8 cellular contexts compared by ENCODE assay signal in the genomic region with DNA sequence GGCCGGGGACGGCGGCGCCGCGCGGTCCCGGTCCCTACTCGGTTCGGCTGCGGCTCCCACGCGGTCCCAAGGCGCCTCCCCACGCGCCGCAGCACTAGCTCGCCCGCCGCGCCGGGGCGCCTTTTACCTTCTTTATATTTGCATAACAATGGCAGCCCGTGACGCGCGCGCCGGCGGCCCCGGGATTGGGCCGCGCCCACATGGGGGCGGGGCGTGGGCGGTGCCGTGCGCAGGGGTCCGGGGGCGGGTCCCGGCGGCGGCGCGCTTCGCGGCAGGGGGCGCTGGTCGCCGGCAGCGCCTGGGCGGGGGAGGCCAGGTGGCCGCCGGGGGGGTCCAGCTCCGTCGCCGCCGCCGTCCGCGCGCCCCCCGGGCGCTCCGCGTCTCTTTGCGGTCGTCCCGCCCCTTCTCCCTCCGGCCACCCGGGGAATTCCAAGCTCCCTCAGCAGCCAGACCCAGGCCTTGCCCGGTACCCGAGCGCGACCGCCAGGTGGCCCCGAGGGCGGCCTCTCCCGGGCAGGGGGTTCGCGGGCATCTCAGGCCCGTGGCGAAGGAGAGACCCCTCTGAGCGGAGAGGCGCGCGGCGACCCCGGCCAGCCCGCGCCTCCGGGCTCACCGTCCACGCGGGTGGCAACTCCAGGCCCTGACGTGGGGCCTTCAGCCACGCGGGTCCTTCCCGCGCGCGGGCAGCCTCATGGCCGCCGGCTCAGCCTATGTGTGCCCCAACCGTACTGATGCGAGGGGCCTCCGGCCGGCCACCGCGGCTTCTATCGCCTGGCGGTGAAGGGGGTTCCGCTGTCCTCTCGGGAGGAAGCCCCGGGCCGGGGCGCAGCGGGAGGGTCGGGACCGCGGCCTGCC. TPM values are rescaled to one million over a fixed set of nuclear protein-coding genes. Genes with fewer than 3 reads are reported as not detected.
DNase-seq lines count a peak whose midpoint lies in the region; ATAC-seq and TF ChIP-seq lines count a peak whose summit lies in the region.

A gene with protein sequence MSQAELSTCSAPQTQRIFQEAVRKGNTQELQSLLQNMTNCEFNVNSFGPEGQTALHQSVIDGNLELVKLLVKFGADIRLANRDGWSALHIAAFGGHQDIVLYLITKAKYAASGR (minus strand): TSS at position 96 of the 855 bp plus-strand sequence. CDS start 343 bp downstream, outside the sequence.

- H3K4me3 Mint-ChIP-seq in activated B cell treated with CpG ODN at 0.5 μM for 24 hours: peak within 1 kb of the TSS; percentile 74

- H3K27me3 ChIP-seq in kidney epithelial cell (ENCODE audit: control insufficient read depth, insufficient read depth, low read length): peaks cover 36% of the 10 kb centered on the region

- DNase-seq in NK-92 (lab: John Stamatoyannopoulos, UW; ENCODE audit: unreplicated experiment) (peak; percentile 45), NCI-H2196 (lab: John Stamatoyannopoulos, UW; ENCODE audit: unreplicated experiment) (peak; percentile 87), activated B cell treated with CpG ODN at 0.5 μM for 24 hours (peak; percentile 95), kidney epithelial cell (ENCODE audit: low read depth) (no peak)
- no peak for DNase-seq in NK-92 treated with Interleukin-12 subunit alpha and Interleukin-12 subunit beta, amount 100 ng/mL, for 24 hours (lab: John Stamatoyannopoulos, UW)
- peak; percentile 88 for DNase-seq in central memory CD4-positive, alpha-beta T cell
- DNase-seq in stimulated activated CD4-positive, alpha-beta T cell treated with anti-CD3 and anti-CD28 coated beads, Interleukin-15, amount 100 ng/mL, for 24 hours: peak; percentile 94

- peaks cover 16% of the 10 kb centered on the region for H3K4me1 Mint-ChIP-seq in activated B cell treated with CpG ODN at 0.5 μM for 24 hours

- H3K36me3 Mint-ChIP-seq in activated B cell treated with CpG ODN at 0.5 μM for 24 hours (ENCODE audit: low read depth): no peaks in the 10 kb centered on the region

- ATAC-seq in HG02981 (IDR thresholded peaks at IDR 0.05; ENCODE audit: unreplicated experiment) (peak; percentile 55), activated B cell treated with CpG ODN at 0.5 μM for 24 hours (ENCODE audit: low read depth) (peak; percentile 85)

- H3K27ac Mint-ChIP-seq in activated B cell treated with CpG ODN at 0.5 μM for 24 hours: no peak within 1 kb of the TSS

- TF ChIP-seq CTCF in activated B cell treated with CpG ODN at 0.5 μM for 24 hours (IDR thresholded peaks at IDR 0.05) (no peak), kidney epithelial cell (IDR thresholded peaks at IDR 0.05; ENCODE audit: insufficient read depth, low read length, poor library complexity, severe bottlenecking) (peak; percentile 59)

- CTCF ChIA-PET in activated B cell treated with CpG ODN at 0.5 μM for 24 hours (lab: Charles Lee): interaction anchor here (0.8 to 1.9 kb wide), 13 partner anchors 11 to 229 kb away, joined by 3 to 17 read pairs (median 4); a partner anchor contains a TSS

- H3K36me3 ChIP-seq in kidney epithelial cell (ENCODE audit: control insufficient read depth, insufficient read depth, low read length): no peaks in the 10 kb centered on the region

- intact Hi-C loops in activated B cell treated with CpG ODN at 0.5 μM for 24 hours (cut with micrococcal nuclease): loop anchor here (1.0 kb wide), 4 partner anchors 24 to 143 kb away; a partner anchor contains a TSS

- POLR2A ChIA-PET in activated B cell treated with CpG ODN at 0.5 μM for 24 hours (lab: Charles Lee): interaction anchor here (0.5 to 2.3 kb wide), 12 partner anchors 9 to 455 kb away, joined by 3 to 18 read pairs (median 5); a partner anchor contains a TSS

- H3K9me3 Mint-ChIP-seq in activated B cell treated with CpG ODN at 0.5 μM for 24 hours: no peaks in the 10 kb centered on the region

- peaks cover 10% of the 10 kb centered on the region for H3K27me3 Mint-ChIP-seq in activated B cell treated with CpG ODN at 0.5 μM for 24 hours

- peak within 1 kb of the TSS; percentile 33 for H3K4me3 ChIP-seq in kidney epithelial cell (ENCODE audit: low read depth, low read length)

RNA-seq across cellular contexts. Expression of the gene that starts here (rescaled TPM):
- total RNA-seq in activated B cell treated with CpG ODN at 0.5 μM for 24 hours: 1.9 and 3.0 TPM in 2 replicates
- 8.4 and 11.4 TPM in 2 replicates for total RNA-seq in kidney epithelial cell

Comparison
In these comparisons a context has a peak if more than half of its experiments do, and no peak if none do; other contexts are left out.
1. DNase-seq: peak in NK-92 (single experiment), NCI-H2196 (single experiment), activated B cell treated with CpG ODN at 0.5 μM for 24 hours (single experiment), central memory CD4-positive, alpha-beta T cell (single experiment) and stimulated activated CD4-positive, alpha-beta T cell treated with anti-CD3 and anti-CD28 coated beads, Interleukin-15, amount 100 ng/mL, for 24 hours (single experiment); none in NK-92 treated with Interleukin-12 subunit alpha and Interleukin-12 subunit beta, amount 100 ng/mL, for 24 hours (single experiment) and kidney epithelial cell (single experiment).